29 cellular contexts compared by ENCODE assay signal in genomic region chr5:107449369-107449768, GRCh38.
"Had no signal": no experiment of that assay in that cellular context is flagged by ENCODE, and none has a peak within 500 bp of the region (broad histone marks: within the 10 kb centered on the region; RNA-seq: fewer than 3 reads in every experiment).

No MANE protein-coding gene starts in this region.

- ATAC-seq: effector memory CD8-positive, alpha-beta T cell; esophagus mucosa; naive thymus-derived CD8-positive, alpha-beta T cell; pancreas; stimulated activated naive B cell treated with anti-CD40 and anti-IgM and Interleukin-4, amounts not matched to agents 10 μg/mL and 1 μg/mL and 100 μg/mL, for 72 hours; WTC11 had no signal

- H3K36me3 ChIP-seq: brain microvascular endothelial cell, pancreas, prostate gland, stomach, thyroid gland, upper lobe of left lung, vagina had no signal

- H3K4me3 ChIP-seq: coronary artery, pancreas, prostate gland, stomach, thyroid gland, upper lobe of left lung, vagina had no signal

- H3K4me1 ChIP-seq: pancreas, prostate gland, stomach, thyroid gland, upper lobe of left lung had no signal

- H3K27me3 ChIP-seq: brain microvascular endothelial cell, pancreas, stomach, thyroid gland, upper lobe of left lung, vagina had no signal

- H3K27ac ChIP-seq: brain microvascular endothelial cell, coronary artery, pancreas, prostate gland, stomach, thyroid gland, upper lobe of left lung, vagina had no signal

- DNase-seq: activated CD4-positive, alpha-beta memory T cell treated with anti-CD3 and anti-CD28 coated beads, Interleukin-2, amount 10 ng/mL, durations not matched to agents 7 days and 5 days; activated CD4-positive, alpha-beta T cell treated with anti-CD3 and anti-CD28 coated beads for 1 hour; activated CD4-positive, alpha-beta T cell treated with anti-CD3 and anti-CD28 coated beads, Interleukin-2, amount 10 ng/mL, durations not matched to agents 7 days and 5 days; activated CD8-positive, alpha-beta memory T cell treated with anti-CD3 and anti-CD28 coated beads, Interleukin-2, amount 50 U/mL, for 48 hours; activated gamma-delta T cell; activated naive CD4-positive, alpha-beta T cell treated with anti-CD3 and anti-CD28 coated beads, Interleukin-2, amount 10 ng/mL, durations not matched to agents 7 days and 5 days; activated T-cell treated with anti-CD3 and anti-CD28 coated beads, Interleukin-2, amount 50 U/mL, for 24 hours; amniotic stem cell; brain microvascular endothelial cell; effector memory CD8-positive, alpha-beta T cell; foreskin fibroblast; head of caudate nucleus; hippocampal formation; naive thymus-derived CD8-positive, alpha-beta T cell; nucleus accumbens; pancreas; retina; stimulated activated CD4-positive, alpha-beta T cell treated with anti-CD3 and anti-CD28 coated beads, Interleukin-15, amount 100 ng/mL, for 24 hours; stimulated activated CD4-positive, alpha-beta T cell treated with anti-CD3 and anti-CD28 coated beads, Interleukin-2, amount 100 ng/mL, for 24 hours; stimulated activated naive B cell treated with anti-CD40 and anti-IgM and Interleukin-4, amounts not matched to agents 10 μg/mL and 1 μg/mL and 100 μg/mL, for 72 hours; stomach; thyroid gland; upper lobe of left lung had no signal

- H3K9me3 ChIP-seq: pancreas, prostate gland, stomach, thyroid gland, upper lobe of left lung, vagina had no signal

- FAIRE-seq: astrocyte, pancreas had no signal
